Comparison of ENCODE assay signal across 24 cellular contexts in the genomic region with DNA sequence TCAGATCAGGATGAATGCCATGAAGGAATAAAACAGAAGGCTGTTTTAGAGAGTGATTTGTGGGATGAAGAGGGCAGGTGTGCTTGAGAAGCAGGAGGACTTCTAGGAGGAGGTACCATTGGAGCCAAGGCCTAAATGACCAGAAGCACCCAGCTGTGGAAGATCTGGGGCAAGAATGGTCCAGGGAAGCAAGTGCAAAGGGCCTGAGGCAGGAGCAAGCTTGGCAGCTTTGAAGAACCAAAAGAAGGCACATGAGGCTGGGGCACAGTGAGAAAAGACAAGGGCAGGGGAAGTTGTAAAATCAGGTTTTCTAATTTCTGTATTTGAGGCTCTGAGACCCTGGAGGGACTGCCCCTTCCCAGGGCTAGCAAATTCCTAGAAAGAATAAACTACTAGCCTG. TPM values are rescaled to one million over a fixed set of nuclear protein-coding genes. Genes with fewer than 3 reads are reported as not detected.
"Had no signal": no experiment of that assay in that cellular context is flagged by ENCODE, and none has a peak within 500 bp of the region (broad histone marks: within the 10 kb centered on the region; RNA-seq: fewer than 3 reads in every experiment).

No MANE protein-coding gene starts in this region.

- H3K27me3 ChIP-seq: foreskin keratinocyte, hepatocyte, right atrium auricular region, suprapubic skin, thyroid gland, upper lobe of left lung, uterus had no signal

- H3K36me3 ChIP-seq: neutrophil, right atrium auricular region, suprapubic skin, thyroid gland, upper lobe of left lung, uterus had no signal

- H3K4me2 ChIP-seq: hepatocyte, smooth muscle cell had no signal

- H3K4me1 Mint-ChIP-seq: naive B cell, nephron had no signal

- H3K4me1 ChIP-seq: foreskin keratinocyte, right atrium auricular region, suprapubic skin, thyroid gland, upper lobe of left lung, uterus had no signal

- H3K4me3 ChIP-seq: coronary artery, hepatocyte, right atrium auricular region, smooth muscle cell, suprapubic skin, thyroid gland, upper lobe of left lung, uterus had no signal

- H3K4me3 Mint-ChIP-seq: endodermal cell, naive B cell, nephron had no signal

- FAIRE-seq: endothelial cell of umbilical vein had no signal

- H3K79me2 ChIP-seq: hepatocyte had no signal

- H3K27ac Mint-ChIP-seq: endodermal cell, nephron had no signal

- H2AFZ ChIP-seq: hepatocyte had no signal

- H3K9me3 ChIP-seq: neutrophil, right atrium auricular region, suprapubic skin, thyroid gland, upper lobe of left lung, uterus had no signal

- DNase-seq: effector CD4-positive, alpha-beta T cell; endodermal cell; erythroblast; foreskin keratinocyte; head of caudate nucleus; left colon; left ventricle myocardium superior; mesendoderm; naive B cell; posterior cingulate gyrus; stimulated activated CD4-positive, alpha-beta T cell treated with anti-CD3 and anti-CD28 coated beads, Interleukin-2, amount 100 ng/mL, for 48 hours; stimulated activated naive CD4-positive, alpha-beta T cell treated with Interleukin-2 at 50 U/mL for 16 hours; thyroid gland; upper lobe of left lung; uterus had no signal

- H3K9me3 Mint-ChIP-seq: nephron had no signal

- H3K36me3 Mint-ChIP-seq: naive B cell had no signal

- ATAC-seq: foreskin keratinocyte, left colon, left ventricle myocardium superior had no signal

- H3K27ac ChIP-seq: coronary artery, foreskin keratinocyte, hepatocyte, neutrophil, right atrium auricular region, suprapubic skin, thyroid gland, upper lobe of left lung, uterus had no signal

RNA-seq across cellular contexts. Expression of gene SLC13A3, which starts 9.8 kb away (rescaled TPM):
- total RNA-seq: lung microvascular endothelial cell had no signal
